ENCODE assay signal across 8 cellular contexts in the genomic region with DNA sequence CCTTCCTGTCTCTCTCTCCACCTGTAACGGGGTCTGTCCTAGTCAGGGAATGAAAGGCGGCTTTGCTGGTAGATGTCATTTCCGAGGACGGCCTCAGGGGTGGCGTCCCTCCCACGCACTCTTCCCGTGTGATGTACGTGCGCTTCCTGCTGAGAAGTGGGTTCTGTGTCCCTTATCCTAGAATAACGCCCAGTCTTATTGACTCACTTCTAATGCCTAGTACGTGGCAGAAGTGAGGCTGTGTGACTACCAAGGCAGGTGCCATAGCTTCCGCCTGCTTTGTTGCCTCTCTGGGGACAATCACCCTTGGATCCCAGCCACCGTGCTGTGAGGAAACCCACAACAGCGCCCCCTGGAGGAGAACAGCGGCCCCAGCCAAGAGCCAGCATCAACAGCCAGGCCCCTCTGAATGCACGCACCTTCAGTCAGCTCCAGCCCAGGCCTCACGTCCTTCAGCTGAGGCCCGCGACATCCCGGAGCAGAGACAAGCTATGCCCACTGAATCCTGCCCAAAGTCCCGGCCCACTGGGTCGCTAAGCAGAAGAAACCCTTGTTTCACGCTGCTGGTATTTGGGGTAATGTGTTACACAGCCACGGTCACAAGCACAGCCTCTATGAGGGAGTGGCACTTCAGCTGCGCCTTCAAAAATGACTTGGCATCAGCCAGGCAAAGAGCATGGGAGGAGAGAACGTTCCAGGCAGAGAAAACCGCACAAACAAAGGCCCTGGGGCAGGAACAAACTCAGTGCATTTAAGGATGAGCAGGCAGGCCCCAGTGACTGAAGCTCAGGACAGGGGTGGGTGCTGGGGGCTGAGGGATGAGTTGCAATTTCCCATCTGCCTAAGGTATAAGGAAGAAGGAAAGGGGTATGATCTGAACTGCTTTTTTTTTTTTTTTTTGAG.
DNase-seq lines count a peak whose midpoint lies in the region; ATAC-seq and TF ChIP-seq lines count a peak whose summit lies in the region.

No MANE protein-coding gene starts in this region.

- peak in 4 of 6 experiments; percentile 41 to 61 (median 59) for TF ChIP-seq CTCF in Peyer's patch (IDR thresholded peaks at IDR 0.05)

- no peaks in the 10 kb centered on the region for H3K9me3 ChIP-seq in Peyer's patch

- no peaks in the 10 kb centered on the region for H3K36me3 ChIP-seq in Peyer's patch

- H3K4me3 ChIP-seq in Peyer's patch: no peak overlapping the region

- peak; percentile 19 for DNase-seq in NCI-H748 (lab: John Stamatoyannopoulos, UW; ENCODE audit: unreplicated experiment)
- DNase-seq in NCI-H748 treated with DMSO at 0.1 percent for 48 hours (lab: John Stamatoyannopoulos, UW): no peak
- DNase-seq in Peyer's patch: peak in 2 of 3 donors; percentile 69 to 74
- peak; percentile 14 to 22 for DNase-seq in activated T-helper 1 cell treated with anti-CD3 and anti-CD28 coated beads, Interleukin-2, amount 50 U/mL, for 16 hours (ENCODE audit: low read depth in 1 of 2, low spot score in 1 of 2)
- DNase-seq in left ventricle myocardium superior: peak; percentile 47
- DNase-seq in stimulated activated CD4-positive, alpha-beta T cell treated with anti-CD3 and anti-CD28 coated beads, Interleukin-2, amount 100 ng/mL, for 24 hours: peak; percentile 67 to 75
- DNase-seq in GOT3 (lab: John Stamatoyannopoulos, UW): no peak
- DNase-seq in H4 (ENCODE audit: low spot score): no peak

- intact Hi-C loops in left ventricle myocardium superior (cut with micrococcal nuclease): loop anchor here (10.0 kb wide), 1 partner anchor 514 kb away; no protein-coding TSS in a partner anchor

- H3K27me3 ChIP-seq in Peyer's patch: no peaks in the 10 kb centered on the region

- no peaks in the 10 kb centered on the region for H3K4me1 ChIP-seq in Peyer's patch

- TF ChIP-seq POLR2A in Peyer's patch (IDR thresholded peaks at IDR 0.05): no peak

- ATAC-seq in left ventricle myocardium superior: no peak

- H3K27ac ChIP-seq in Peyer's patch: no peak overlapping the region

Comparison
In these comparisons a context has a peak if more than half of its experiments do, and no peak if none do; other contexts are left out.
1. DNase-seq: peak in NCI-H748 (single experiment), Peyer's patch (2 of 3), activated T-helper 1 cell treated with anti-CD3 and anti-CD28 coated beads, Interleukin-2, amount 50 U/mL, for 16 hours (2 of 2), left ventricle myocardium superior (single experiment) and stimulated activated CD4-positive, alpha-beta T cell treated with anti-CD3 and anti-CD28 coated beads, Interleukin-2, amount 100 ng/mL, for 24 hours (2 of 2); none in NCI-H748 treated with DMSO at 0.1 percent for 48 hours (single experiment), GOT3 (single experiment) and H4 (single experiment).